In the genomic region with DNA sequence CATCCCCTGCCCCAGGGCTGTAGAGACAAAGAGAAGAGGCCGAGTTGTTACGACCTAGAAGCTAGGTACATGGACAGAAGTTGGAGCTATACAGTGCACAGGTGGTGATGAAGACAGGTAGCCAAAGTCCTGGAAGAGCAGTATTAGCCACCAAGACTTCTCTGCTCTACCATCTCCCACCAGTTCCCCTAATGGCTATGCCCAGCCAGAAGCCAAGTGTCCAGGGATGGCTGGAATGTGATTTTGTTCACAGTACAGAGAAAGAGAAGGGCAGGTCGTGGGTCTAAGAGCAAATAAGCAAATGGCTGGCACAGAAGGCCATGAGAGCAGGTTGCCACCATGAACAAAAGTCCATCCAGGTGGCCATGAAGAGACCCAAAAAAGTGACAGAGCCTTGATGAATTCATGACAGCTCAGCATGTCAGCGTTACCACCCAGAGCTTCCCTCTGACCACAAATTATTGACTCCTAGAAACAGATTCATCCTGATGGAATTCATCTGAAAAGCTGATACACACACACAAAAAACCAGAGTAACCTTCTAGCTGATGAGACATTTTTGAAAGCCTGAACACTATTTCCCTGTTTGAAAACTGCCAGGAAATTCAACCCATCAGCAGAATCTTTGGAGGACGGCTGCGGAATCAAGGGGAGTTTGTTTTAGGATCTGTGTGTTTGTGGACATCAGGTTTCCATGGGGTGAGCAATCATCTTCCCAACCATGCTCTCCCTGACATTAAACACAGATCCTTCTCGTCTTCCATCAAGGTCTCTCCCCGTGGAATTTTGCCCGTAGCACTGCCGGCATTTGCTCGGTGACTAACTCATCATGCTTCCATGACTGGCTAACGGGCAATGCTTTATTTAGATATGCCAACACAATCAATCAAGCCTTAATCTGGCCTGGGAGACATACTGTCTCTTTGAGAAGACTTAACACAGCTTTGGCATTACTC, we compare ENCODE assay signal across 1 cellular context.
TF ChIP-seq lines count a peak whose summit lies in the region.

No MANE protein-coding gene starts in this region.

TF ChIP-seq in SK-N-SH, 30 proteins besides CTCF, POLR2A, EP300 and RAD21 (continued from another document):
- TF ChIP-seq POLR2AphosphoS5 (IDR thresholded peaks at IDR 0.05; ENCODE audit: low read depth, low read length): peak; percentile 73; the same call in 1 of the 2 replicates
- peak; percentile 92 for TF ChIP-seq TCF12 (IDR thresholded peaks at IDR 0.05)
- TF ChIP-seq TEAD4 (IDR thresholded peaks at IDR 0.05; ENCODE audit: borderline replicate concordance, insufficient read depth): peak; percentile 97
- TF ChIP-seq YY1 (IDR thresholded peaks at IDR 0.05; ENCODE audit: low read depth): peak; percentile 71; the same call in 1 of the 2 replicates
- TF ChIP-seq MEF2A (IDR thresholded peaks at IDR 0.05; ENCODE audit: borderline replicate concordance, low read depth): peak; percentile 97
- TF ChIP-seq, protein P1, sequence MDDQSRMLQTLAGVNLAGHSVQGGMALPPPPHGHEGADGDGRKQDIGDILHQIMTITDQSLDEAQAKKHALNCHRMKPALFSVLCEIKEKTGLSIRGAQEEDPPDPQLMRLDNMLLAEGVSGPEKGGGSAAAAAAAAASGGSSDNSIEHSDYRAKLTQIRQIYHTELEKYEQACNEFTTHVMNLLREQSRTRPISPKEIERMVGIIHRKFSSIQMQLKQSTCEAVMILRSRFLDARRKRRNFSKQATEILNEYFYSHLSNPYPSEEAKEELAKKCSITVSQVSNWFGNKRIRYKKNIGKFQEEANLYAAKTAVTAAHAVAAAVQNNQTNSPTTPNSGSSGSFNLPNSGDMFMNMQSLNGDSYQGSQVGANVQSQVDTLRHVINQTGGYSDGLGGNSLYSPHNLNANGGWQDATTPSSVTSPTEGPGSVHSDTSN (IDR thresholded peaks at IDR 0.05): peak; percentile 99
- TF ChIP-seq MXI1 (IDR thresholded peaks at IDR 0.05; ENCODE audit: low read depth, low read length): no peak
- TF ChIP-seq, protein P2, sequence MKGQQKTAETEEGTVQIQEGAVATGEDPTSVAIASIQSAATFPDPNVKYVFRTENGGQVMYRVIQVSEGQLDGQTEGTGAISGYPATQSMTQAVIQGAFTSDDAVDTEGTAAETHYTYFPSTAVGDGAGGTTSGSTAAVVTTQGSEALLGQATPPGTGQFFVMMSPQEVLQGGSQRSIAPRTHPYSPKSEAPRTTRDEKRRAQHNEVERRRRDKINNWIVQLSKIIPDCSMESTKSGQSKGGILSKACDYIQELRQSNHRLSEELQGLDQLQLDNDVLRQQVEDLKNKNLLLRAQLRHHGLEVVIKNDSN (IDR thresholded peaks at IDR 0.05; ENCODE audit: borderline replicate concordance, low read depth): 0 out of 2 replicates have a peak, but pooled peaks have one; percentile 11
- TF ChIP-seq, protein P3, sequence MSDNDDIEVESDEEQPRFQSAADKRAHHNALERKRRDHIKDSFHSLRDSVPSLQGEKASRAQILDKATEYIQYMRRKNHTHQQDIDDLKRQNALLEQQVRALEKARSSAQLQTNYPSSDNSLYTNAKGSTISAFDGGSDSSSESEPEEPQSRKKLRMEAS (IDR thresholded peaks at IDR 0.05; ENCODE audit: low read depth): peak; percentile 86
- TF ChIP-seq RCOR1 (IDR thresholded peaks at IDR 0.05; ENCODE audit: low read length): no peak
- no peak for TF ChIP-seq CHD2 (IDR thresholded peaks at IDR 0.05; ENCODE audit: low read length, partially characterized antibody)
- TF ChIP-seq NFIC (IDR thresholded peaks at IDR 0.05; ENCODE audit: borderline replicate concordance): peak; percentile 92
- TF ChIP-seq, protein P4, sequence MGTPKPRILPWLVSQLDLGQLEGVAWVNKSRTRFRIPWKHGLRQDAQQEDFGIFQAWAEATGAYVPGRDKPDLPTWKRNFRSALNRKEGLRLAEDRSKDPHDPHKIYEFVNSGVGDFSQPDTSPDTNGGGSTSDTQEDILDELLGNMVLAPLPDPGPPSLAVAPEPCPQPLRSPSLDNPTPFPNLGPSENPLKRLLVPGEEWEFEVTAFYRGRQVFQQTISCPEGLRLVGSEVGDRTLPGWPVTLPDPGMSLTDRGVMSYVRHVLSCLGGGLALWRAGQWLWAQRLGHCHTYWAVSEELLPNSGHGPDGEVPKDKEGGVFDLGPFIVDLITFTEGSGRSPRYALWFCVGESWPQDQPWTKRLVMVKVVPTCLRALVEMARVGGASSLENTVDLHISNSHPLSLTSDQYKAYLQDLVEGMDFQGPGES (IDR thresholded peaks at IDR 0.05; ENCODE audit: low read depth, low read length): no peak
- TF ChIP-seq GATA2 (CRISPR knock-in tag; IDR thresholded peaks at IDR 0.05): no peak
- no peak for TF ChIP-seq FOXJ3 (CRISPR knock-in tag; IDR thresholded peaks at IDR 0.05)
- no peak for TF ChIP-seq SMC3 (IDR thresholded peaks at IDR 0.05; ENCODE audit: low read depth, low read length)
- TF ChIP-seq FOSL2 (IDR thresholded peaks at IDR 0.05; ENCODE audit: borderline replicate concordance, low read depth): peak; percentile 97
- TF ChIP-seq EZH2phosphoT487 (IDR thresholded peaks at IDR 0.05; ENCODE audit: borderline replicate concordance, low read depth): no peak
